In the genomic region with DNA sequence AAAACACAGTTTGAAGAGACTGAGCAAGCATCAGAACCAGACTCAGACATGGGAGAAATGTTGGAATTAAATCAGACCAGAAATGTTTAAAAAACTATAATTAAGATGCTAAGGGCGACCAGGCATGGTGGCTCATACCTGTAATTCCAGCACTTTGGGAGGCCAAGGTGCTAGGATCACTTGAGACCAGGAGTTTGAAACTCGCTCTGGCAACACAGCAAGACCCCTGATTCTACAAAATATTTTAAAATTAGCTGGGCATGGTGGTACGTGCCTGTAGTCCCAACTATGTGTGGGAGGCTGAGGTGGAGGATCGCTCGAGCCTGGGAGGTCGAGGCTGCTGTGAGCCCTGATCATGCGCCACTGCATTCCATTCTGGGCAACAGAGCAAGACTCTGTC, we compare ENCODE assay signal across 18 cellular contexts.
DNase-seq lines count a peak whose midpoint lies in the region; ATAC-seq and TF ChIP-seq lines count a peak whose summit lies in the region.
"Had no signal": no experiment of that assay in that cellular context is flagged by ENCODE, and none has a peak within 500 bp of the region (broad histone marks: within the 10 kb centered on the region; RNA-seq: fewer than 3 reads in every experiment).

No MANE protein-coding gene starts in this region.

- H3K27ac Mint-ChIP-seq in nephron = peak overlapping the region in 2 of 3 experiments; percentile 40 to 58
- H3K27ac Mint-ChIP-seq in mesothelial cell of epicardium = no peak overlapping the region
- no peak overlapping the region for H3K27ac Mint-ChIP-seq in HFFc6
- H3K27ac Mint-ChIP-seq: B cell; CD4-positive, alpha-beta T cell; CD8-positive, alpha-beta T cell had no signal

- TF ChIP-seq CTCF in right atrium auricular region (IDR thresholded peaks at IDR 0.05) (no peak), heart right ventricle (IDR thresholded peaks at IDR 0.05) (no peak), nephron (IDR thresholded peaks at IDR 0.05; ENCODE audit: unreplicated experiment in 3 of 3) (no peak), mesothelial cell of epicardium (IDR thresholded peaks at IDR 0.05; ENCODE audit: unreplicated experiment) (no peak), HFFc6 (IDR thresholded peaks at IDR 0.05) (no peak)

- H3K4me1 Mint-ChIP-seq in nephron = peaks cover 38% of the 10 kb centered on the region
- H3K4me1 Mint-ChIP-seq in mesothelial cell of epicardium = peaks cover 36% of the 10 kb centered on the region
- H3K4me1 Mint-ChIP-seq in HFFc6 (ENCODE audit: low read depth) = peaks cover 66% of the 10 kb centered on the region
- H3K4me1 Mint-ChIP-seq: B cell had no signal

- WGBS in heart right ventricle, 2 donors = 95 to 96% methylated on average over 7 of the region's 7 CpGs

- H3K27me3 Mint-ChIP-seq in nephron (ENCODE audit: low read depth) (peaks cover 4% of the 10 kb centered on the region), mesothelial cell of epicardium (ENCODE audit: low read depth) (no peaks in the 10 kb centered on the region), HFFc6 (ENCODE audit: insufficient read depth) (peaks cover 3% of the 10 kb centered on the region; the same call in 1 of the 2 replicates)

- ATAC-seq in heart right ventricle = no peak
- ATAC-seq in left lobe of liver = no peak
- no peak for ATAC-seq in GM18520 (IDR thresholded peaks at IDR 0.05; ENCODE audit: unreplicated experiment)
- ATAC-seq: A549; CD8-positive, alpha-beta T cell had no signal

- no peaks in the 10 kb centered on the region for H3K36me3 ChIP-seq in right atrium auricular region
- no peaks in the 10 kb centered on the region for H3K36me3 ChIP-seq in heart right ventricle
- H3K36me3 ChIP-seq: BLaER1 treated with 17β-estradiol and CSF1 and Interleukin-3, amounts not matched to agents 10 nM and 100 nM had no signal

- H3K9me3 Mint-ChIP-seq in nephron (peaks cover 20% of the 10 kb centered on the region), mesothelial cell of epicardium (peaks cover 19% of the 10 kb centered on the region), HFFc6 (no peaks in the 10 kb centered on the region; the same call in 1 of the 2 replicates)
- H3K9me3 Mint-ChIP-seq: CD4-positive, alpha-beta T cell; CD8-positive, alpha-beta T cell had no signal

- no peak overlapping the region for H3K4me3 Mint-ChIP-seq in nephron
- no peak overlapping the region for H3K4me3 Mint-ChIP-seq in mesothelial cell of epicardium
- H3K4me3 Mint-ChIP-seq in HFFc6 = no peak overlapping the region
- H3K4me3 Mint-ChIP-seq: B cell; CD4-positive, alpha-beta T cell; CD8-positive, alpha-beta T cell had no signal

- H3K27me3 ChIP-seq in right atrium auricular region (no peaks in the 10 kb centered on the region), heart right ventricle (no peaks in the 10 kb centered on the region)
- H3K27me3 ChIP-seq: BLaER1 treated with 17β-estradiol and CSF1 and Interleukin-3, amounts not matched to agents 10 nM and 100 nM had no signal

- peaks cover 0 to 35% of the 10 kb centered on the region in 2 donors for H3K4me1 ChIP-seq in right atrium auricular region
- H3K4me1 ChIP-seq in heart right ventricle = peaks cover 8 to 35% (median 32%) of the 10 kb centered on the region in 9 donors
- H3K4me1 ChIP-seq: A549; BLaER1 treated with 17β-estradiol and CSF1 and Interleukin-3, amounts not matched to agents 10 nM and 100 nM had no signal

- DNase-seq in right atrium auricular region (ENCODE audit: low spot score) = peak; percentile 30
- DNase-seq in heart right ventricle = no peak
- peak; percentile 16 for DNase-seq in left lobe of liver (ENCODE audit: low spot score)
- DNase-seq in mesothelial cell of epicardium (ENCODE audit: low spot score in 2 of 2, unreplicated experiment in 2 of 2) = no peak
- DNase-seq in HFFc6 = no peak
- DNase-seq: AML-193; Caco-2; CD4-positive, alpha-beta T cell; CD8-positive, alpha-beta T cell; DMS79 treated with DMSO at 0.1 percent for 48 hours; GF-D8 had no signal

- no peak overlapping the region for H3K27ac ChIP-seq in right atrium auricular region
- peak overlapping the region in 1 of 10 donors; percentile 84 for H3K27ac ChIP-seq in heart right ventricle
- H3K27ac ChIP-seq: 22Rv1; A549; BLaER1 treated with 17β-estradiol and CSF1 and Interleukin-3, amounts not matched to agents 10 nM and 100 nM; C4-2B had no signal

- intact Hi-C loops in heart right ventricle (cut with DNase I) = loop anchor here in 7 of 10 donors (5.0 to 10.0 kb wide), 9 partner anchors 39 to 144 kb away; no protein-coding TSS in a partner anchor

- H3K36me3 Mint-ChIP-seq in nephron (ENCODE audit: low read depth) = peaks cover 4% of the 10 kb centered on the region
- no peaks in the 10 kb centered on the region for H3K36me3 Mint-ChIP-seq in mesothelial cell of epicardium
- peaks cover 11% of the 10 kb centered on the region for H3K36me3 Mint-ChIP-seq in HFFc6 (ENCODE audit: low read depth)
- H3K36me3 Mint-ChIP-seq: CD8-positive, alpha-beta T cell had no signal

- H3K9me3 ChIP-seq in right atrium auricular region (no peaks in the 10 kb centered on the region), heart right ventricle (peaks cover 0 to 23% (median 0%) of the 10 kb centered on the region in 11 donors)
- H3K9me3 ChIP-seq: A549; BLaER1 treated with 17β-estradiol and CSF1 and Interleukin-3, amounts not matched to agents 10 nM and 100 nM; Caco-2 had no signal

- H3K4me3 ChIP-seq in right atrium auricular region (no peak overlapping the region), heart right ventricle (no peak overlapping the region)
- H3K4me3 ChIP-seq: A549; BLaER1 treated with 17β-estradiol and CSF1 and Interleukin-3, amounts not matched to agents 10 nM and 100 nM had no signal

Comparison
In these comparisons a context has a peak if more than half of its experiments do, and no peak if none do; other contexts are left out.
1. DNase-seq: peak in right atrium auricular region (single experiment) and left lobe of liver (single experiment); none in heart right ventricle (0 of 2), mesothelial cell of epicardium (0 of 2) and HFFc6 (single experiment).
2. H3K27ac Mint-ChIP-seq: peak in nephron (2 of 3); none in mesothelial cell of epicardium (single experiment) and HFFc6 (single experiment).